17 cellular contexts compared by ENCODE assay signal in the genomic region with DNA sequence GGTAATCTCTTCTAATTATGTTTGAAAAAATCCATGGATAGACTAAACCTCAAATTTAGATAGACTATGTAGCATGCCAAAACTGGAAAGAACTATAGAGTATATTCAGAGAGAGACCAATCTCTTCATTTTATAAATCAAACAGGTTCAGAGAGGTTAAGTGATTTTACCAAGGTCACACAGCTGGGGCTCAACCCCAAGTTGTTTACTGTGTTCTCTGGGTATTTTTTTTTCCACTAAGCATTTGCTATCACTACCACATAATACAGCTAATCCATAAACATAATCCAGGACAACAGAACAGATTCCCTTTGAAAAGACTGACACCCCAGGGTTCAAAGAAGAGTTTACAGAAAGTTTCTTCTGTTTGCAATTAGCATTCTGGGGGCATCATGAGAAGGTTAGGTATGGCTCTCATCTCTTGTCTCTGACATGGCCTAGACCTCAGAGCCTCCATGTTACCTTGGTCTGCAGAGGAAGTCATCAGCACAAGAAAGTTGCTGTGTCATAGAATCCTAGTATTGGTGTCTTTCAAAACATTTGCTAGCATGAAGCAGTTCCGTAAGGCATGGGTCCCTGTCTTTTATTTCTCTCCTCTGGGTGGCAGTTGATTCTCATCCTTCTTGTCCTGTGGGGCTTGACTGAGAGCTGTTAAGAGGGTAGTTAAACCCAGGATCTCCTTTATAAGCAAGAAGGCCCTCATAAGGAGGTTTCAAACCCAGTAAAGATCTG.
"Had no signal": no experiment of that assay in that cellular context is flagged by ENCODE, and none has a peak within 500 bp of the region (broad histone marks: within the 10 kb centered on the region; RNA-seq: fewer than 3 reads in every experiment).

No MANE protein-coding gene starts in this region.

- H3K27ac Mint-ChIP-seq: activated CD4-positive, alpha-beta T cell treated with anti-CD3 and anti-CD28 coated beads for 36 hours; activated CD8-positive, alpha-beta T cell treated with anti-CD3 and anti-CD28 coated beads for 36 hours; neural progenitor cell; stimulated activated naive CD8-positive, alpha-beta T cell treated with anti-CD3 and anti-CD28 coated beads, Interleukin-15, amount 100 ng/mL, for 72 hours had no signal

- H3K9me3 Mint-ChIP-seq: activated CD8-positive, alpha-beta T cell treated with anti-CD3 and anti-CD28 coated beads for 36 hours; activated T-cell treated with anti-CD3 and anti-CD28 coated beads, Interleukin-2, amount 50 U/mL, for 4 hours; neural progenitor cell; stimulated activated naive CD8-positive, alpha-beta T cell treated with anti-CD3 and anti-CD28 coated beads, Interleukin-15, amount 100 ng/mL, for 72 hours had no signal

- H3K4me3 Mint-ChIP-seq: activated CD4-positive, alpha-beta T cell treated with anti-CD3 and anti-CD28 coated beads for 36 hours; activated CD8-positive, alpha-beta T cell treated with anti-CD3 and anti-CD28 coated beads for 36 hours; activated T-cell treated with anti-CD3 and anti-CD28 coated beads, Interleukin-2, amount 50 U/mL, for 4 hours; naive B cell; neural progenitor cell; stimulated activated naive CD8-positive, alpha-beta T cell treated with anti-CD3 and anti-CD28 coated beads, Interleukin-15, amount 100 ng/mL, for 72 hours had no signal

- ATAC-seq: activated CD4-positive, alpha-beta T cell treated with anti-CD3 and anti-CD28 coated beads for 36 hours; activated CD8-positive, alpha-beta T cell treated with anti-CD3 and anti-CD28 coated beads for 36 hours; activated T-cell treated with anti-CD3 and anti-CD28 coated beads, Interleukin-2, amount 50 U/mL, for 4 hours; esophagus mucosa; left lobe of liver; pancreas; stimulated activated naive CD8-positive, alpha-beta T cell treated with anti-CD3 and anti-CD28 coated beads, Interleukin-15, amount 100 ng/mL, for 72 hours had no signal

- H3K36me3 Mint-ChIP-seq: neural progenitor cell had no signal

- DNase-seq: activated CD4-positive, alpha-beta T cell treated with anti-CD3 and anti-CD28 coated beads for 36 hours; activated CD8-positive, alpha-beta T cell treated with anti-CD3 and anti-CD28 coated beads for 36 hours; activated effector memory CD4-positive, alpha-beta T cell treated with Interleukin-2 at 50 U/mL for 16 hours; activated naive CD4-positive, alpha-beta T cell treated with anti-CD3 and anti-CD28 coated beads, Interleukin-2, amount 50 U/mL, for 16 hours; activated T-cell treated with anti-CD3 and anti-CD28 coated beads, Interleukin-2, amount 50 U/mL, for 4 hours; mammary epithelial cell; naive B cell; pancreas; sigmoid colon; spleen; stimulated activated naive CD8-positive, alpha-beta T cell treated with anti-CD3 and anti-CD28 coated beads, Interleukin-15, amount 100 ng/mL, for 72 hours; testis; upper lobe of left lung; WERI-Rb-1 had no signal
